ENCODE assay signal across 10 cellular contexts in genomic region chr2:21175895-21176646, GRCh38. TPM values are rescaled to one million over a fixed set of nuclear protein-coding genes. Genes with fewer than 3 reads are reported as not detected.
DNase-seq lines count a peak whose midpoint lies in the region; ATAC-seq and TF ChIP-seq lines count a peak whose summit lies in the region.
"Had no signal": no experiment of that assay in that cellular context is flagged by ENCODE, and none has a peak within 500 bp of the region (broad histone marks: within the 10 kb centered on the region; RNA-seq: fewer than 3 reads in every experiment).

No MANE protein-coding gene starts in this region.

- H3K27me3 Mint-ChIP-seq in CD14-positive monocyte (ENCODE audit: low read depth in 3 of 3) (peaks cover 7 to 20% (median 7%) of the 10 kb centered on the region in 3 donors), endothelial cell (ENCODE audit: unreplicated experiment) (peaks cover 2% of the 10 kb centered on the region), nephron progenitor cell (ENCODE audit: low read depth, poor library complexity) (peaks cover 8% of the 10 kb centered on the region)

- intact Hi-C loops in CD14-positive monocyte (cut with micrococcal nuclease) = loop anchor here (2.0 kb wide), 1 partner anchor 141 kb away; no protein-coding TSS in a partner anchor

- H3K4me3 Mint-ChIP-seq in CD14-positive monocyte = no peak overlapping the region
- no peak overlapping the region for H3K4me3 Mint-ChIP-seq in endothelial cell (ENCODE audit: unreplicated experiment)
- no peak overlapping the region for H3K4me3 Mint-ChIP-seq in nephron progenitor cell
- H3K4me3 Mint-ChIP-seq: T-helper 1 cell treated with Interleukin-12 subunit alpha and Interleukin-12 subunit beta and Interleukin-4 antibody, amounts not matched to agents 30 μg/mL and 1 μg/mL, for 36 hours had no signal

- peak overlapping the region in 1 of 7 donors; percentile 45 for H3K27ac Mint-ChIP-seq in CD14-positive monocyte
- peak overlapping the region; percentile 87 for H3K27ac Mint-ChIP-seq in endothelial cell (ENCODE audit: unreplicated experiment)
- H3K27ac Mint-ChIP-seq in nephron progenitor cell = no peak overlapping the region
- H3K27ac Mint-ChIP-seq: T-helper 1 cell treated with Interleukin-12 subunit alpha and Interleukin-12 subunit beta and Interleukin-4 antibody, amounts not matched to agents 30 μg/mL and 1 μg/mL, for 36 hours had no signal

- no peak for TF ChIP-seq POLR2A in GM18505 (IDR thresholded peaks at IDR 0.05; ENCODE audit: borderline replicate concordance, extremely low read depth, insufficient read depth, insufficient read length)

- TF ChIP-seq CTCF in CD14-positive monocyte (IDR thresholded peaks at IDR 0.05) (peak; percentile 58), endothelial cell (IDR thresholded peaks at IDR 0.05; ENCODE audit: unreplicated experiment) (peak; percentile 63), nephron progenitor cell (IDR thresholded peaks at IDR 0.05) (peak; percentile 39)

- no peak for ATAC-seq in GM21825 (IDR thresholded peaks at IDR 0.05; ENCODE audit: unreplicated experiment)
- ATAC-seq in GM18511 (IDR thresholded peaks at IDR 0.05; ENCODE audit: unreplicated experiment) = no peak
- ATAC-seq in GM18505 (IDR thresholded peaks at IDR 0.05; ENCODE audit: unreplicated experiment) = no peak

- no peaks in the 10 kb centered on the region for H3K9me3 Mint-ChIP-seq in CD14-positive monocyte
- H3K9me3 Mint-ChIP-seq in endothelial cell (ENCODE audit: unreplicated experiment) = no peaks in the 10 kb centered on the region
- no peaks in the 10 kb centered on the region for H3K9me3 Mint-ChIP-seq in nephron progenitor cell
- H3K9me3 Mint-ChIP-seq: T-helper 1 cell treated with Interleukin-12 subunit alpha and Interleukin-12 subunit beta and Interleukin-4 antibody, amounts not matched to agents 30 μg/mL and 1 μg/mL, for 36 hours had no signal

- DNase-seq in CD14-positive monocyte (ENCODE audit: low spot score) = no peak
- peak; percentile 42 for DNase-seq in NCI-H748 treated with DMSO at 0.1 percent for 48 hours (lab: John Stamatoyannopoulos, UW)
- no peak for DNase-seq in endothelial cell (ENCODE audit: low spot score)
- no peak for DNase-seq in nephron progenitor cell
- DNase-seq in NCI-H524 treated with DMSO at 0.1 percent for 48 hours (lab: John Stamatoyannopoulos, UW) = no peak
- DNase-seq: activated naive CD4-positive, alpha-beta T cell treated with anti-CD3 and anti-CD28 coated beads, Interleukin-2, amount 50 U/mL, for 16 hours had no signal

- no peaks in the 10 kb centered on the region for H3K4me1 Mint-ChIP-seq in CD14-positive monocyte
- peaks cover 16% of the 10 kb centered on the region for H3K4me1 Mint-ChIP-seq in endothelial cell (ENCODE audit: unreplicated experiment)
- H3K4me1 Mint-ChIP-seq in nephron progenitor cell = peaks cover 5% of the 10 kb centered on the region

- H3K36me3 Mint-ChIP-seq in CD14-positive monocyte = no peaks in the 10 kb centered on the region
- H3K36me3 Mint-ChIP-seq in endothelial cell (ENCODE audit: low read depth, unreplicated experiment) = no peaks in the 10 kb centered on the region
- no peaks in the 10 kb centered on the region for H3K36me3 Mint-ChIP-seq in nephron progenitor cell (ENCODE audit: low read depth)

RNA-seq across cellular contexts. Expression of gene TDRD15, which starts 52.3 kb away (rescaled TPM):
- not detected for polyA plus RNA-seq in CD14-positive monocyte
- 0.05 TPM for total RNA-seq in endothelial cell (ENCODE audit: unreplicated experiment)
